ENCODE assay signal across 2 cellular contexts in genomic region chr4:15802497-15802896, GRCh38. TPM values are rescaled to one million over a fixed set of nuclear protein-coding genes. Genes with fewer than 3 reads are reported as not detected.
"Had no signal": no experiment of that assay in that cellular context is flagged by ENCODE, and none has a peak within 500 bp of the region (broad histone marks: within the 10 kb centered on the region; RNA-seq: fewer than 3 reads in every experiment).

No MANE protein-coding gene starts in this region.

RNA-seq across cellular contexts. Expression of gene CD38, which starts 24.4 kb away (rescaled TPM):
- total RNA-seq: LHCN-M2, MCF 10A had no signal
